ENCODE assay signal across 8 cellular contexts in genomic region chr4:184288451-184289178, GRCh38.
DNase-seq lines count a peak whose midpoint lies in the region; ATAC-seq and TF ChIP-seq lines count a peak whose summit lies in the region.

No MANE protein-coding gene starts in this region.

- peaks cover 11% of the 10 kb centered on the region for H3K4me1 ChIP-seq in psoas muscle

- H3K36me3 ChIP-seq in psoas muscle (ENCODE audit: insufficient read depth in 1 of 2, low read depth in 1 of 2): no peaks in the 10 kb centered on the region

- H3K4me3 Mint-ChIP-seq in natural killer cell treated with Interleukin-12 subunit alpha and Interleukin-12 subunit beta and Interleukin-15 and Interleukin-18, amount 100 ng/mL, for 72 hours: peak overlapping the region; percentile 38
- no peak overlapping the region for H3K4me3 Mint-ChIP-seq in natural killer cell
- H3K4me3 Mint-ChIP-seq in activated T-cell treated with anti-CD3 and anti-CD28 coated beads, Interleukin-2, amount 50 U/mL, for 72 hours: peak overlapping the region; percentile 74 to 76
- no peak overlapping the region for H3K4me3 Mint-ChIP-seq in HFFc6

- H3K9me3 ChIP-seq in psoas muscle: no peaks in the 10 kb centered on the region

- no peaks in the 10 kb centered on the region for H3K27me3 ChIP-seq in psoas muscle (ENCODE audit: insufficient read depth in 3 of 3, low read length in 2 of 3)

- H3K27ac Mint-ChIP-seq in natural killer cell treated with Interleukin-12 subunit alpha and Interleukin-12 subunit beta and Interleukin-15 and Interleukin-18, amount 100 ng/mL, for 72 hours: peak overlapping the region; percentile 60 to 74
- H3K27ac Mint-ChIP-seq in natural killer cell (no peak overlapping the region), HFFc6 (no peak overlapping the region)
- H3K27ac Mint-ChIP-seq in activated T-cell treated with anti-CD3 and anti-CD28 coated beads, Interleukin-2, amount 50 U/mL, for 72 hours: peak overlapping the region; percentile 71

- no peaks in the 10 kb centered on the region for H3K9me3 Mint-ChIP-seq in natural killer cell treated with Interleukin-12 subunit alpha and Interleukin-12 subunit beta and Interleukin-15 and Interleukin-18, amount 100 ng/mL, for 72 hours
- H3K9me3 Mint-ChIP-seq in natural killer cell (no peaks in the 10 kb centered on the region), HFFc6 (no peaks in the 10 kb centered on the region)
- no peaks in the 10 kb centered on the region for H3K9me3 Mint-ChIP-seq in activated T-cell treated with anti-CD3 and anti-CD28 coated beads, Interleukin-2, amount 50 U/mL, for 72 hours

- 57 to 73% (median 64%) methylated on average over 13 to 14 of the region's 14 CpGs for WGBS in psoas muscle, 3 donors

- H3K27me3 Mint-ChIP-seq in natural killer cell treated with Interleukin-12 subunit alpha and Interleukin-12 subunit beta and Interleukin-15 and Interleukin-18, amount 100 ng/mL, for 72 hours: no peaks in the 10 kb centered on the region
- H3K27me3 Mint-ChIP-seq in natural killer cell (ENCODE audit: low read depth in 2 of 2) (no peaks in the 10 kb centered on the region), HFFc6 (ENCODE audit: insufficient read depth) (no peaks in the 10 kb centered on the region; the same call in 1 of the 2 replicates)
- H3K27me3 Mint-ChIP-seq in activated T-cell treated with anti-CD3 and anti-CD28 coated beads, Interleukin-2, amount 50 U/mL, for 72 hours (ENCODE audit: low read depth): no peaks in the 10 kb centered on the region

- H3K4me1 Mint-ChIP-seq in natural killer cell treated with Interleukin-12 subunit alpha and Interleukin-12 subunit beta and Interleukin-15 and Interleukin-18, amount 100 ng/mL, for 72 hours (ENCODE audit: low read depth in 2 of 2): peaks cover 5 to 20% of the 10 kb centered on the region in 2 donors
- H3K4me1 Mint-ChIP-seq in natural killer cell (peaks cover 5 to 7% of the 10 kb centered on the region in 2 donors), HFFc6 (ENCODE audit: low read depth) (peaks cover 12% of the 10 kb centered on the region)
- peaks cover 55% of the 10 kb centered on the region for H3K4me1 Mint-ChIP-seq in activated T-cell treated with anti-CD3 and anti-CD28 coated beads, Interleukin-2, amount 50 U/mL, for 72 hours (ENCODE audit: low read depth)

- TF ChIP-seq CTCF in natural killer cell (IDR thresholded peaks at IDR 0.05) (no peak), psoas muscle (IDR thresholded peaks at IDR 0.05) (no peak), HFFc6 (IDR thresholded peaks at IDR 0.05) (no peak)

- ATAC-seq in natural killer cell treated with Interleukin-12 subunit alpha and Interleukin-12 subunit beta and Interleukin-15 and Interleukin-18, amount 100 ng/mL, for 72 hours: peak; percentile 65 to 71
- ATAC-seq in natural killer cell (no peak), HG03045 (IDR thresholded peaks at IDR 0.05; ENCODE audit: unreplicated experiment) (peak; percentile 63), psoas muscle (peak; percentile 19 to 56 (median 26))
- peak; percentile 87 to 88 for ATAC-seq in activated T-cell treated with anti-CD3 and anti-CD28 coated beads, Interleukin-2, amount 50 U/mL, for 72 hours (replicated peaks in 1 of 2)

- no peak overlapping the region for H3K4me3 ChIP-seq in psoas muscle

- intact Hi-C loops in natural killer cell (cut with micrococcal nuclease): no loop called here
- intact Hi-C loops in psoas muscle (cut with DNase I): loop anchor here in 1 of 2 donors (5.0 kb wide), 1 partner anchor 184 kb away; the partner anchor contains the start of gene IRF2

- DNase-seq in natural killer cell treated with Interleukin-12 subunit alpha and Interleukin-12 subunit beta and Interleukin-15 and Interleukin-18, amount 100 ng/mL, for 72 hours (ENCODE audit: low spot score): no peak
- DNase-seq in natural killer cell (no peak), psoas muscle (no peak), iPS-NIHi7 (ENCODE audit: extremely low spot score) (no peak), glomerular visceral epithelial cell (ENCODE audit: extremely low spot score) (no peak), HFFc6 (no peak)
- peak; percentile 37 to 69 for DNase-seq in activated T-cell treated with anti-CD3 and anti-CD28 coated beads, Interleukin-2, amount 50 U/mL, for 72 hours

- peak overlapping the region; percentile 50 for H3K27ac ChIP-seq in psoas muscle

- no peaks in the 10 kb centered on the region for H3K36me3 Mint-ChIP-seq in natural killer cell treated with Interleukin-12 subunit alpha and Interleukin-12 subunit beta and Interleukin-15 and Interleukin-18, amount 100 ng/mL, for 72 hours
- H3K36me3 Mint-ChIP-seq in natural killer cell: no peaks in the 10 kb centered on the region
- no peaks in the 10 kb centered on the region for H3K36me3 Mint-ChIP-seq in activated T-cell treated with anti-CD3 and anti-CD28 coated beads, Interleukin-2, amount 50 U/mL, for 72 hours (ENCODE audit: insufficient read depth in 2 of 2)
- H3K36me3 Mint-ChIP-seq in HFFc6 (ENCODE audit: low read depth): no peaks in the 10 kb centered on the region

Comparison
In these comparisons a context has a peak if more than half of its experiments do, and no peak if none do; other contexts are left out.
1. ATAC-seq: peak in natural killer cell treated with Interleukin-12 subunit alpha and Interleukin-12 subunit beta and Interleukin-15 and Interleukin-18, amount 100 ng/mL, for 72 hours (2 of 2), HG03045 (single experiment), activated T-cell treated with anti-CD3 and anti-CD28 coated beads, Interleukin-2, amount 50 U/mL, for 72 hours (2 of 2) and psoas muscle (4 of 4); none in natural killer cell (0 of 3).
2. H3K27ac Mint-ChIP-seq: peak in natural killer cell treated with Interleukin-12 subunit alpha and Interleukin-12 subunit beta and Interleukin-15 and Interleukin-18, amount 100 ng/mL, for 72 hours (2 of 2) and activated T-cell treated with anti-CD3 and anti-CD28 coated beads, Interleukin-2, amount 50 U/mL, for 72 hours (single experiment); none in natural killer cell (0 of 2) and HFFc6 (single experiment).
3. H3K4me3 Mint-ChIP-seq: peak in natural killer cell treated with Interleukin-12 subunit alpha and Interleukin-12 subunit beta and Interleukin-15 and Interleukin-18, amount 100 ng/mL, for 72 hours (single experiment) and activated T-cell treated with anti-CD3 and anti-CD28 coated beads, Interleukin-2, amount 50 U/mL, for 72 hours (2 of 2); none in natural killer cell (single experiment) and HFFc6 (single experiment).
4. DNase-seq: peak in activated T-cell treated with anti-CD3 and anti-CD28 coated beads, Interleukin-2, amount 50 U/mL, for 72 hours (2 of 2); none in natural killer cell treated with Interleukin-12 subunit alpha and Interleukin-12 subunit beta and Interleukin-15 and Interleukin-18, amount 100 ng/mL, for 72 hours (single experiment), natural killer cell (single experiment), psoas muscle (0 of 2), iPS-NIHi7 (single experiment), glomerular visceral epithelial cell (single experiment) and HFFc6 (single experiment).